20 cellular contexts compared by ENCODE assay signal in genomic region chr2:85143463-85144082, GRCh38. TPM values are rescaled to one million over a fixed set of nuclear protein-coding genes. Genes with fewer than 3 reads are reported as not detected.
A peak's percentile ranks its signal among the peaks of the same experiment; 100 is the strongest.
DNase-seq lines count a peak whose midpoint lies in the region; ATAC-seq and TF ChIP-seq lines count a peak whose summit lies in the region.
"Had no signal": no experiment of that assay in that cellular context is flagged by ENCODE, and none has a peak within 500 bp of the region (broad histone marks: within the 10 kb centered on the region; RNA-seq: fewer than 3 reads in every experiment).

No MANE protein-coding gene starts in this region.

- H4K20me1 ChIP-seq in GM23338 (replicated peaks; ENCODE audit: insufficient read depth), result peaks cover 96% of the 10 kb centered on the region

- DNase-seq in GM23338 (ENCODE audit: low spot score) (no peak), endodermal cell (no peak), progenitor cell of endocrine pancreas (ENCODE audit: low spot score, unreplicated experiment) (no peak), cerebellar cortex (ENCODE audit: low spot score) (no peak), NCI-H510A (lab: John Stamatoyannopoulos, UW) (no peak), NCI-H2081 treated with DMSO at 0.1 percent for 48 hours (lab: John Stamatoyannopoulos, UW) (no peak), Kasumi-1 (lab: John Stamatoyannopoulos, UW) (no peak)
- DNase-seq: BE2C; CD4-positive, alpha-beta T cell; DMS153; GDM1; NCI-H1105; NCI-H510A treated with DMSO at 0.1 percent for 48 hours; NCI-H774; OCI-M1; SHP77 had no signal

- H3K4me1 Mint-ChIP-seq in GM23338 (peaks cover 70% of the 10 kb centered on the region), endodermal cell (peaks cover 41% of the 10 kb centered on the region), progenitor cell of endocrine pancreas (ENCODE audit: low read depth) (peaks cover 43% of the 10 kb centered on the region)

- H3K36me3 Mint-ChIP-seq in GM23338 (ENCODE audit: low read depth) (peaks cover 73% of the 10 kb centered on the region), endodermal cell (ENCODE audit: low read depth) (peaks cover 57% of the 10 kb centered on the region), progenitor cell of endocrine pancreas (ENCODE audit: insufficient read depth) (peaks cover 25% of the 10 kb centered on the region)

- peaks cover 12% of the 10 kb centered on the region for H3K36me3 ChIP-seq in GM23338 (ENCODE audit: insufficient read depth)
- H3K36me3 ChIP-seq in endodermal cell (ENCODE audit: control insufficient read depth, insufficient read depth, low read length), result peaks cover 50% of the 10 kb centered on the region
- H3K36me3 ChIP-seq in liver (ENCODE audit: control insufficient read depth in 4 of 4, insufficient read depth in 3 of 4, low read depth in 1 of 4, low read length in 3 of 4), result no peaks in the 10 kb centered on the region
- H3K36me3 ChIP-seq: BE2C had no signal

- H3K4me3 Mint-ChIP-seq in GM23338 (no peak overlapping the region), endodermal cell (no peak overlapping the region), progenitor cell of endocrine pancreas (ENCODE audit: low read depth) (peak overlapping the region; percentile 22)
- H3K4me3 Mint-ChIP-seq: CD4-positive, alpha-beta T cell had no signal

- H3K4me1 ChIP-seq in GM23338 (ENCODE audit: insufficient read depth) (peaks cover 78% of the 10 kb centered on the region), endodermal cell (ENCODE audit: control insufficient read depth, insufficient read depth, low read length) (peaks cover 10% of the 10 kb centered on the region), liver (ENCODE audit: control insufficient read depth in 4 of 4, insufficient read depth in 4 of 4, low read length in 3 of 4) (peaks cover 3 to 21% (median 13%) of the 10 kb centered on the region in 4 donors)
- H3K4me1 ChIP-seq: BE2C had no signal

- H3K27me3 Mint-ChIP-seq in GM23338 (ENCODE audit: insufficient read depth, low read depth, poor library complexity) (no peaks in the 10 kb centered on the region), endodermal cell (ENCODE audit: insufficient read depth) (no peaks in the 10 kb centered on the region), progenitor cell of endocrine pancreas (no peaks in the 10 kb centered on the region)

- H3K27ac ChIP-seq in GM23338 (ENCODE audit: low read depth) (0 out of 2 replicates have a peak overlapping the region, but pooled peaks have one; percentile 10), endodermal cell (ENCODE audit: low read depth, low read length) (no peak overlapping the region), liver (ENCODE audit: low read depth in 1 of 2, low read length in 2 of 2) (peak overlapping the region; percentile 63 to 67)
- H3K27ac ChIP-seq: HL-60 had no signal

- H3K4me2 ChIP-seq in GM23338, result peak overlapping the region; percentile 52

- 96 to 97% methylated on average over 4 to 7 of the region's 8 CpGs for WGBS in endodermal cell (ENCODE audit: insufficient coverage in 1 of 2, insufficient read length in 1 of 2), 2 experiments
- 30% methylated on average over 8 of the region's 8 CpGs for WGBS in liver

- 0 out of 2 replicates have a peak, but pooled peaks cover 2% of the 10 kb centered on the region for H3F3A ChIP-seq in GM23338 (replicated peaks; ENCODE audit: low read depth)

- H3K9me3 ChIP-seq in endodermal cell (ENCODE audit: control insufficient read depth, low read length), result no peaks in the 10 kb centered on the region
- no peaks in the 10 kb centered on the region for H3K9me3 ChIP-seq in liver (ENCODE audit: control insufficient read depth in 4 of 4, low read length in 3 of 4)
- H3K9me3 ChIP-seq: BE2C, HAP-1 had no signal

- no peaks in the 10 kb centered on the region; the same call in 2 of the 3 replicates for H3K9me3 Mint-ChIP-seq in GM23338
- H3K9me3 Mint-ChIP-seq in endodermal cell, result no peaks in the 10 kb centered on the region
- H3K9me3 Mint-ChIP-seq in progenitor cell of endocrine pancreas (ENCODE audit: low read depth), result no peaks in the 10 kb centered on the region
- H3K9me3 Mint-ChIP-seq: CD4-positive, alpha-beta T cell had no signal

- H3K27me3 ChIP-seq in GM23338 (ENCODE audit: insufficient read depth) (no peaks in the 10 kb centered on the region), endodermal cell (ENCODE audit: control insufficient read depth, insufficient read depth, low read length, poor library complexity, severe bottlenecking) (no peaks in the 10 kb centered on the region), liver (ENCODE audit: control insufficient read depth in 4 of 4, insufficient read depth in 4 of 4, low read length in 3 of 4) (no peaks in the 10 kb centered on the region)
- H3K27me3 ChIP-seq: BE2C had no signal

- H3K4me3 ChIP-seq in GM23338 (no peak overlapping the region), endodermal cell (ENCODE audit: low read length) (peak overlapping the region; percentile 16), liver (ENCODE audit: low read depth in 1 of 3, low read length in 3 of 3) (no peak overlapping the region)
- H3K4me3 ChIP-seq: HAP-1 had no signal

- H3K9ac ChIP-seq in endodermal cell (ENCODE audit: extremely low read depth, low read length, poor library complexity, severe bottlenecking) (no peak overlapping the region), liver (ENCODE audit: low read depth in 1 of 2, low read length in 2 of 2) (no peak overlapping the region)

- no peak overlapping the region for H2AFZ ChIP-seq in GM23338

- H3K27ac Mint-ChIP-seq in GM23338, result peak overlapping the region; percentile 3; the same call in 1 of the 2 replicates
- no peak overlapping the region for H3K27ac Mint-ChIP-seq in endodermal cell
- H3K27ac Mint-ChIP-seq in progenitor cell of endocrine pancreas, result peak overlapping the region; percentile 92
- H3K27ac Mint-ChIP-seq: CD4-positive, alpha-beta T cell had no signal

- H3K9me2 ChIP-seq in GM23338 (ENCODE audit: insufficient read depth), result no peaks in the 10 kb centered on the region

- TF ChIP-seq RAD21 in liver (IDR thresholded peaks at IDR 0.05), result peak; percentile 52 to 59

- no peak for TF ChIP-seq CTCF in GM23338 (conservative IDR thresholded peaks at IDR 0.05; ENCODE audit: low read depth in 2 of 2)
- no peak for TF ChIP-seq CTCF in endodermal cell (conservative IDR thresholded peaks at IDR 0.05)
- TF ChIP-seq CTCF in liver (IDR thresholded peaks at IDR 0.05; ENCODE audit: low read depth, low read length, missing input control), result no peak
- no peak for TF ChIP-seq CTCF in progenitor cell of endocrine pancreas (IDR thresholded peaks at IDR 0.05; ENCODE audit: unreplicated experiment)

- peaks cover 100% of the 10 kb centered on the region for H3K79me2 ChIP-seq in GM23338 (replicated peaks; ENCODE audit: insufficient read depth)

- ATAC-seq in GM23338, result no peak

TF ChIP-seq in GM23338, 12 proteins besides CTCF, POLR2A, EP300 and RAD21:
- no peak for TF ChIP-seq ZNF114 (CRISPR knock-in tag; IDR thresholded peaks at IDR 0.05)
- no peak for TF ChIP-seq ETS1 (IDR thresholded peaks at IDR 0.05)
- no peak for TF ChIP-seq CREB1 (CRISPR knock-in tag; IDR thresholded peaks at IDR 0.05; ENCODE audit: low read depth)
- no peak for TF ChIP-seq STAT1 (IDR thresholded peaks at IDR 0.05; ENCODE audit: unreplicated experiment)
- no peak for TF ChIP-seq POLR2AphosphoS5 (IDR thresholded peaks at IDR 0.05; ENCODE audit: low read depth)
- no peak for TF ChIP-seq JUNB (IDR thresholded peaks at IDR 0.05; ENCODE audit: unreplicated experiment)
- no peak for TF ChIP-seq EZH2phosphoT487 (IDR thresholded peaks at IDR 0.05; ENCODE audit: unreplicated experiment)
TF ChIP-seq in GM23338: peak in this region for 0.

TF ChIP-seq in liver, 16 proteins besides CTCF, POLR2A, EP300 and RAD21 (continues in another document):
- peak; percentile 81 for TF ChIP-seq FOXA1 (IDR thresholded peaks at IDR 0.05)
- peak; percentile 86 for TF ChIP-seq FOXA2 (IDR thresholded peaks at IDR 0.05)
- TF ChIP-seq YY1 (IDR thresholded peaks at IDR 0.05), result peak; percentile 91
- peak; percentile 62 to 92 for TF ChIP-seq EGR1 (IDR thresholded peaks at IDR 0.05; ENCODE audit: low read depth in 2 of 2)
- TF ChIP-seq NR2F2 (IDR thresholded peaks at IDR 0.05), result peak; percentile 97
- TF ChIP-seq RXRA (IDR thresholded peaks at IDR 0.05), result peak; percentile 99 to 100
- TF ChIP-seq ATF3 (IDR thresholded peaks at IDR 0.05), result peak; percentile 33
- peak; percentile 100 for TF ChIP-seq HNF4G (IDR thresholded peaks at IDR 0.05)
- TF ChIP-seq SP1 (IDR thresholded peaks at IDR 0.05), result peak; percentile 100
- TF ChIP-seq MAX (IDR thresholded peaks at IDR 0.05), result peak; percentile 97
- TF ChIP-seq TAF1 (conservative IDR thresholded peaks at IDR 0.05), result no peak
- peak; percentile 100 for TF ChIP-seq HNF4A (conservative IDR thresholded peaks at IDR 0.05)

RNA-seq across cellular contexts. Expression of gene TCF7L1, which starts 10.4 kb away (rescaled TPM):
- 42.4 and 47.3 TPM in 2 replicates for total RNA-seq in GM23338 (2014; rRNA removed; shearing (Covaris generic))
- polyA plus RNA-seq in GM23338 (2016; fragmentation: Nextera tagmentation; extraction: Ambion mirVana) (101 and 113 TPM in 2 replicates), liver (1 to 10 TPM; 6.0 TPM)
- total RNA-seq in endodermal cell (10 to 100 TPM; 71.9 to 73.3 TPM), liver (1 to 10 TPM; 1.6 to 3.6 TPM), progenitor cell of endocrine pancreas (57.2 and 62.7 TPM in 2 replicates)
- 56.9 TPM for polyA plus RNA-seq in endodermal cell (2013, experiment 1 of 2)
- polyA plus RNA-seq in endodermal cell (2013, experiment 2 of 2), result 50.0 TPM
- total RNA-seq: A172; CD4-positive, alpha-beta T cell had no signal
